Comparison of ENCODE assay signal across 22 cellular contexts in the genomic region with DNA sequence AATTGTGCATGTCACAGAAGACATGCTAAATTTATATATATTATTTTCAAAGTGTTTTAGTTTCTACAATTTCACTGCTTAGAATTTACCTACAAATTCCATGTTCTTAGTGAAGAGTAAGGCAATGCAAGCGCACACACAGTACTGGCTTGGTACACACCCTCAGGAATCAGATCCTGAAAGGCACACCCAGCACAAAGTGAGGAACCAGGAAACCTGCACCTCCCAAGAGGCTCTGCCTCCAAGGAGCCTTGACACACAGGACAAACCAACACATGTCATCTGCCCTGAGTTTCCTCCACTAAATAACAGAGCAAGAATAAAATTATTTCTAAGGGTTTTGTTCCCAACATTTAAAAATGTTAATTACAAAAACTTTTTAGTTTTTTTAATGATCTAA.
"Had no signal": no experiment of that assay in that cellular context is flagged by ENCODE, and none has a peak within 500 bp of the region (broad histone marks: within the 10 kb centered on the region; RNA-seq: fewer than 3 reads in every experiment).

No MANE protein-coding gene starts in this region.

- H3K4me3 ChIP-seq: cardiac muscle cell, SJSA1 had no signal

- ATAC-seq: activated CD4-positive, CD25-positive, alpha-beta regulatory T cell treated with anti-CD3 and anti-CD28 coated beads, Interleukin-2, amount 50 U/mL, for 24 hours; activated CD8-positive, alpha-beta T cell treated with anti-CD3 and anti-CD28 coated beads for 36 hours; activated T-cell treated with anti-CD3 and anti-CD28 coated beads, Interleukin-2, amount 50 U/mL, for 72 hours; SK-N-SH treated with all-trans-retinoic acid at 6 μM for 48 hours had no signal

- H3K9me3 ChIP-seq: SJSA1 had no signal

- DNase-seq: activated CD4-positive, alpha-beta T cell treated with anti-CD3 and anti-CD28 coated beads for 4 hours; activated CD8-positive, alpha-beta memory T cell treated with anti-CD3 and anti-CD28 coated beads, Interleukin-2, amount 50 U/mL, for 4 hours; activated CD8-positive, alpha-beta T cell treated with anti-CD3 and anti-CD28 coated beads for 36 hours; activated gamma-delta T cell treated with Interleukin-2 at 50 U/mL for 16 hours; activated naive CD4-positive, alpha-beta T cell treated with anti-CD3 and anti-CD28 coated beads, Interleukin-2, amount 10 ng/mL, durations not matched to agents 7 days and 5 days; activated naive CD8-positive, alpha-beta T cell treated with anti-CD3 and anti-CD28 coated beads for 36 hours; activated T-cell treated with anti-CD3 and anti-CD28 coated beads, Interleukin-2, amount 50 U/mL, for 72 hours; brain microvascular endothelial cell; NCI-H1105 treated with DMSO at 0.1 percent for 48 hours; NCI-H1436 treated with DMSO at 0.1 percent for 48 hours; NCI-H187; NCI-H2081; NCI-H2227 treated with DMSO at 0.1 percent for 48 hours; NCI-H446 treated with DMSO at 0.1 percent for 48 hours; NCI-H82; NK-92 treated with Interleukin-12 subunit alpha and Interleukin-12 subunit beta, amount 100 ng/mL, for 24 hours; SHP77; SW 1271 had no signal

- H3K27me3 ChIP-seq: brain microvascular endothelial cell, cardiac muscle cell, SJSA1 had no signal

- H3K27ac ChIP-seq: brain microvascular endothelial cell, cardiac muscle cell, SJSA1 had no signal

- H3K36me3 ChIP-seq: brain microvascular endothelial cell, cardiac muscle cell, SJSA1 had no signal

- H3K4me1 ChIP-seq: SJSA1 had no signal
